28 cellular contexts compared by ENCODE assay signal in genomic region chr14:56534656-56535055, GRCh38.
"Had no signal": no experiment of that assay in that cellular context is flagged by ENCODE, and none has a peak within 500 bp of the region (broad histone marks: within the 10 kb centered on the region; RNA-seq: fewer than 3 reads in every experiment).

No MANE protein-coding gene starts in this region.

- H3K36me3 ChIP-seq: colonic mucosa, esophagus muscularis mucosa, esophagus squamous epithelium, gastrocnemius medialis, gastroesophageal sphincter, heart left ventricle, heart right ventricle had no signal

- H3K4me3 ChIP-seq: colonic mucosa, coronary artery, dorsolateral prefrontal cortex, esophagus muscularis mucosa, esophagus squamous epithelium, gastrocnemius medialis, gastroesophageal sphincter, heart left ventricle, heart right ventricle had no signal

- H3K9me3 Mint-ChIP-seq: dendritic cell treated with granulocyte-macrophage colony-stimulating factor and Interleukin-4, amounts not matched to agents 40 ng/mL and 50 ng/mL, for 4 days; effector memory CD8-positive, alpha-beta T cell; endodermal cell had no signal

- H3K27me3 Mint-ChIP-seq: dendritic cell treated with granulocyte-macrophage colony-stimulating factor and Interleukin-4, amounts not matched to agents 40 ng/mL and 50 ng/mL, for 4 days had no signal

- ATAC-seq: effector memory CD8-positive, alpha-beta T cell; esophagus mucosa; foreskin keratinocyte; gastrocnemius medialis; gastroesophageal sphincter; heart left ventricle; heart right ventricle had no signal

- H3K27ac ChIP-seq: colonic mucosa, coronary artery, dorsolateral prefrontal cortex, epithelial cell of prostate, esophagus muscularis mucosa, esophagus squamous epithelium, foreskin keratinocyte, gastrocnemius medialis, gastroesophageal sphincter, heart left ventricle, heart right ventricle had no signal

- H3K27ac Mint-ChIP-seq: dendritic cell treated with granulocyte-macrophage colony-stimulating factor and Interleukin-4, amounts not matched to agents 40 ng/mL and 50 ng/mL, for 4 days; effector memory CD8-positive, alpha-beta T cell; endodermal cell had no signal

- H3K9me3 ChIP-seq: colonic mucosa, esophagus muscularis mucosa, esophagus squamous epithelium, gastrocnemius medialis, gastroesophageal sphincter, heart left ventricle, heart right ventricle had no signal

- DNase-seq: colonic mucosa; cortex of kidney; dermis blood vessel endothelial cell; dorsolateral prefrontal cortex; effector CD8-positive, alpha-beta T cell; effector memory CD4-positive, alpha-beta T cell; effector memory CD8-positive, alpha-beta T cell; endodermal cell; erythroblast; esophagus squamous epithelium; foreskin fibroblast; foreskin melanocyte; gastrocnemius medialis; glutamatergic neuron; head of caudate nucleus; heart left ventricle; heart right ventricle had no signal

- H3K4me3 Mint-ChIP-seq: dendritic cell treated with granulocyte-macrophage colony-stimulating factor and Interleukin-4, amounts not matched to agents 40 ng/mL and 50 ng/mL, for 4 days; effector memory CD8-positive, alpha-beta T cell; endodermal cell had no signal

- H3K27me3 ChIP-seq: colonic mucosa, gastrocnemius medialis had no signal

- FAIRE-seq: colon, endometrium, endothelial cell of umbilical vein, frontal cortex had no signal

- H3K4me1 ChIP-seq: colonic mucosa, esophagus muscularis mucosa, esophagus squamous epithelium, foreskin keratinocyte, gastrocnemius medialis, gastroesophageal sphincter, heart left ventricle, heart right ventricle had no signal
